ENCODE assay signal across 1 cellular context in genomic region chr1:5686925-5687706, GRCh38.
TF ChIP-seq lines count a peak whose summit lies in the region.

No MANE protein-coding gene starts in this region.

TF ChIP-seq in H1, 55 proteins besides CTCF, POLR2A, EP300 and RAD21 (continued from another document):
- TF ChIP-seq, protein P1, sequence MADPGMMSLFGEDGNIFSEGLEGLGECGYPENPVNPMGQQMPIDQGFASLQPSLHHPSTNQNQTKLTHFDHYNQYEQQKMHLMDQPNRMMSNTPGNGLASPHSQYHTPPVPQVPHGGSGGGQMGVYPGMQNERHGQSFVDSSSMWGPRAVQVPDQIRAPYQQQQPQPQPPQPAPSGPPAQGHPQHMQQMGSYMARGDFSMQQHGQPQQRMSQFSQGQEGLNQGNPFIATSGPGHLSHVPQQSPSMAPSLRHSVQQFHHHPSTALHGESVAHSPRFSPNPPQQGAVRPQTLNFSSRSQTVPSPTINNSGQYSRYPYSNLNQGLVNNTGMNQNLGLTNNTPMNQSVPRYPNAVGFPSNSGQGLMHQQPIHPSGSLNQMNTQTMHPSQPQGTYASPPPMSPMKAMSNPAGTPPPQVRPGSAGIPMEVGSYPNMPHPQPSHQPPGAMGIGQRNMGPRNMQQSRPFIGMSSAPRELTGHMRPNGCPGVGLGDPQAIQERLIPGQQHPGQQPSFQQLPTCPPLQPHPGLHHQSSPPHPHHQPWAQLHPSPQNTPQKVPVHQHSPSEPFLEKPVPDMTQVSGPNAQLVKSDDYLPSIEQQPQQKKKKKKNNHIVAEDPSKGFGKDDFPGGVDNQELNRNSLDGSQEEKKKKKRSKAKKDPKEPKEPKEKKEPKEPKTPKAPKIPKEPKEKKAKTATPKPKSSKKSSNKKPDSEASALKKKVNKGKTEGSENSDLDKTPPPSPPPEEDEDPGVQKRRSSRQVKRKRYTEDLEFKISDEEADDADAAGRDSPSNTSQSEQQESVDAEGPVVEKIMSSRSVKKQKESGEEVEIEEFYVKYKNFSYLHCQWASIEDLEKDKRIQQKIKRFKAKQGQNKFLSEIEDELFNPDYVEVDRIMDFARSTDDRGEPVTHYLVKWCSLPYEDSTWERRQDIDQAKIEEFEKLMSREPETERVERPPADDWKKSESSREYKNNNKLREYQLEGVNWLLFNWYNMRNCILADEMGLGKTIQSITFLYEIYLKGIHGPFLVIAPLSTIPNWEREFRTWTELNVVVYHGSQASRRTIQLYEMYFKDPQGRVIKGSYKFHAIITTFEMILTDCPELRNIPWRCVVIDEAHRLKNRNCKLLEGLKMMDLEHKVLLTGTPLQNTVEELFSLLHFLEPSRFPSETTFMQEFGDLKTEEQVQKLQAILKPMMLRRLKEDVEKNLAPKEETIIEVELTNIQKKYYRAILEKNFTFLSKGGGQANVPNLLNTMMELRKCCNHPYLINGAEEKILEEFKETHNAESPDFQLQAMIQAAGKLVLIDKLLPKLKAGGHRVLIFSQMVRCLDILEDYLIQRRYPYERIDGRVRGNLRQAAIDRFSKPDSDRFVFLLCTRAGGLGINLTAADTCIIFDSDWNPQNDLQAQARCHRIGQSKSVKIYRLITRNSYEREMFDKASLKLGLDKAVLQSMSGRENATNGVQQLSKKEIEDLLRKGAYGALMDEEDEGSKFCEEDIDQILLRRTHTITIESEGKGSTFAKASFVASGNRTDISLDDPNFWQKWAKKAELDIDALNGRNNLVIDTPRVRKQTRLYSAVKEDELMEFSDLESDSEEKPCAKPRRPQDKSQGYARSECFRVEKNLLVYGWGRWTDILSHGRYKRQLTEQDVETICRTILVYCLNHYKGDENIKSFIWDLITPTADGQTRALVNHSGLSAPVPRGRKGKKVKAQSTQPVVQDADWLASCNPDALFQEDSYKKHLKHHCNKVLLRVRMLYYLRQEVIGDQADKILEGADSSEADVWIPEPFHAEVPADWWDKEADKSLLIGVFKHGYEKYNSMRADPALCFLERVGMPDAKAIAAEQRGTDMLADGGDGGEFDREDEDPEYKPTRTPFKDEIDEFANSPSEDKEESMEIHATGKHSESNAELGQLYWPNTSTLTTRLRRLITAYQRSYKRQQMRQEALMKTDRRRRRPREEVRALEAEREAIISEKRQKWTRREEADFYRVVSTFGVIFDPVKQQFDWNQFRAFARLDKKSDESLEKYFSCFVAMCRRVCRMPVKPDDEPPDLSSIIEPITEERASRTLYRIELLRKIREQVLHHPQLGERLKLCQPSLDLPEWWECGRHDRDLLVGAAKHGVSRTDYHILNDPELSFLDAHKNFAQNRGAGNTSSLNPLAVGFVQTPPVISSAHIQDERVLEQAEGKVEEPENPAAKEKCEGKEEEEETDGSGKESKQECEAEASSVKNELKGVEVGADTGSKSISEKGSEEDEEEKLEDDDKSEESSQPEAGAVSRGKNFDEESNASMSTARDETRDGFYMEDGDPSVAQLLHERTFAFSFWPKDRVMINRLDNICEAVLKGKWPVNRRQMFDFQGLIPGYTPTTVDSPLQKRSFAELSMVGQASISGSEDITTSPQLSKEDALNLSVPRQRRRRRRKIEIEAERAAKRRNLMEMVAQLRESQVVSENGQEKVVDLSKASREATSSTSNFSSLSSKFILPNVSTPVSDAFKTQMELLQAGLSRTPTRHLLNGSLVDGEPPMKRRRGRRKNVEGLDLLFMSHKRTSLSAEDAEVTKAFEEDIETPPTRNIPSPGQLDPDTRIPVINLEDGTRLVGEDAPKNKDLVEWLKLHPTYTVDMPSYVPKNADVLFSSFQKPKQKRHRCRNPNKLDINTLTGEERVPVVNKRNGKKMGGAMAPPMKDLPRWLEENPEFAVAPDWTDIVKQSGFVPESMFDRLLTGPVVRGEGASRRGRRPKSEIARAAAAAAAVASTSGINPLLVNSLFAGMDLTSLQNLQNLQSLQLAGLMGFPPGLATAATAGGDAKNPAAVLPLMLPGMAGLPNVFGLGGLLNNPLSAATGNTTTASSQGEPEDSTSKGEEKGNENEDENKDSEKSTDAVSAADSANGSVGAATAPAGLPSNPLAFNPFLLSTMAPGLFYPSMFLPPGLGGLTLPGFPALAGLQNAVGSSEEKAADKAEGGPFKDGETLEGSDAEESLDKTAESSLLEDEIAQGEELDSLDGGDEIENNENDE (IDR thresholded peaks at IDR 0.05; ENCODE audit: insufficient replicate concordance, low read length), result no peak
- TF ChIP-seq MAX (IDR thresholded peaks at IDR 0.05), result peak; percentile 66
- no peak for TF ChIP-seq KDM5A (IDR thresholded peaks at IDR 0.05; ENCODE audit: low read length)
- TF ChIP-seq, protein P2, sequence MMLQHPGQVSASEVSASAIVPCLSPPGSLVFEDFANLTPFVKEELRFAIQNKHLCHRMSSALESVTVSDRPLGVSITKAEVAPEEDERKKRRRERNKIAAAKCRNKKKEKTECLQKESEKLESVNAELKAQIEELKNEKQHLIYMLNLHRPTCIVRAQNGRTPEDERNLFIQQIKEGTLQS (IDR thresholded peaks at IDR 0.05; ENCODE audit: insufficient read depth, low read depth, low read length), result peak; percentile 47; the same call in 1 of the 2 replicates
- TF ChIP-seq BCL11A (IDR thresholded peaks at IDR 0.05; ENCODE audit: low read depth in 2 of 2, low read length in 2 of 2), result no peak
- TF ChIP-seq, protein P3, sequence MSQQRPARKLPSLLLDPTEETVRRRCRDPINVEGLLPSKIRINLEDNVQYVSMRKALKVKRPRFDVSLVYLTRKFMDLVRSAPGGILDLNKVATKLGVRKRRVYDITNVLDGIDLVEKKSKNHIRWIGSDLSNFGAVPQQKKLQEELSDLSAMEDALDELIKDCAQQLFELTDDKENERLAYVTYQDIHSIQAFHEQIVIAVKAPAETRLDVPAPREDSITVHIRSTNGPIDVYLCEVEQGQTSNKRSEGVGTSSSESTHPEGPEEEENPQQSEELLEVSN (IDR thresholded peaks at IDR 0.05), result peak; percentile 95
- no peak for TF ChIP-seq CEBPB (IDR thresholded peaks at IDR 0.05; ENCODE audit: low read depth, low read length)
- TF ChIP-seq SIN3A (conservative IDR thresholded peaks at IDR 0.05 in 1 of 2, IDR thresholded peaks at IDR 0.05 in 1 of 2; ENCODE audit: low read depth in 1 of 2, low read length in 2 of 2), result no peak
- TF ChIP-seq, protein P4, sequence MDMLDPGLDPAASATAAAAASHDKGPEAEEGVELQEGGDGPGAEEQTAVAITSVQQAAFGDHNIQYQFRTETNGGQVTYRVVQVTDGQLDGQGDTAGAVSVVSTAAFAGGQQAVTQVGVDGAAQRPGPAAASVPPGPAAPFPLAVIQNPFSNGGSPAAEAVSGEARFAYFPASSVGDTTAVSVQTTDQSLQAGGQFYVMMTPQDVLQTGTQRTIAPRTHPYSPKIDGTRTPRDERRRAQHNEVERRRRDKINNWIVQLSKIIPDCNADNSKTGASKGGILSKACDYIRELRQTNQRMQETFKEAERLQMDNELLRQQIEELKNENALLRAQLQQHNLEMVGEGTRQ (IDR thresholded peaks at IDR 0.05; ENCODE audit: low read length), result peak; percentile 88
TF ChIP-seq in H1: peak in this region for 5.
